ENCODE assay signal across 22 cellular contexts in genomic region chr2:60354713-60355112, GRCh38.
A peak's percentile ranks its signal among the peaks of the same experiment; 100 is the strongest.
DNase-seq lines count a peak whose midpoint lies in the region; ATAC-seq and TF ChIP-seq lines count a peak whose summit lies in the region.
"Had no signal": no experiment of that assay in that cellular context is flagged by ENCODE, and none has a peak within 500 bp of the region (broad histone marks: within the 10 kb centered on the region; RNA-seq: fewer than 3 reads in every experiment).

No MANE protein-coding gene starts in this region.

- TF ChIP-seq CTCF in activated B cell treated with CpG ODN at 0.5 μM for 24 hours (IDR thresholded peaks at IDR 0.05) (no peak), mesothelial cell of epicardium (IDR thresholded peaks at IDR 0.05; ENCODE audit: unreplicated experiment) (no peak), vagina (IDR thresholded peaks at IDR 0.05) (no peak), natural killer cell (IDR thresholded peaks at IDR 0.05) (no peak)

- H3K27ac ChIP-seq in vagina = peak overlapping the region; percentile 36
- H3K27ac ChIP-seq: A549, body of pancreas, gastroesophageal sphincter, pancreas, thoracic aorta, WERI-Rb-1 had no signal

- H3K27me3 Mint-ChIP-seq in activated B cell treated with CpG ODN at 0.5 μM for 24 hours = no peaks in the 10 kb centered on the region
- no peaks in the 10 kb centered on the region for H3K27me3 Mint-ChIP-seq in mesothelial cell of epicardium (ENCODE audit: low read depth)
- H3K27me3 Mint-ChIP-seq in natural killer cell (ENCODE audit: low read depth in 2 of 2) = peaks cover 4 to 6% of the 10 kb centered on the region in 2 donors

- ATAC-seq in Right ventricle myocardium superior (ENCODE audit: poor library complexity) = no peak
- ATAC-seq in activated B cell treated with CpG ODN at 0.5 μM for 24 hours (ENCODE audit: low read depth) = no peak
- ATAC-seq in natural killer cell = no peak
- ATAC-seq: A549; activated T-cell treated with anti-CD3 and anti-CD28 coated beads, Interleukin-2, amount 50 U/mL, for 4 hours; body of pancreas; gastroesophageal sphincter; left ventricle myocardium superior had no signal

- peaks cover 100% of the 10 kb centered on the region for H3K4me1 Mint-ChIP-seq in activated B cell treated with CpG ODN at 0.5 μM for 24 hours
- H3K4me1 Mint-ChIP-seq in mesothelial cell of epicardium = peaks cover 28% of the 10 kb centered on the region
- peaks cover 14 to 18% of the 10 kb centered on the region in 2 donors for H3K4me1 Mint-ChIP-seq in natural killer cell
- H3K4me1 Mint-ChIP-seq: activated naive CD4-positive, alpha-beta T cell treated with anti-CD3 and anti-CD28 coated beads, Interleukin-2, amount 50 U/mL, for 24 hours had no signal

- DNase-seq in cardiac septum (ENCODE audit: low spot score) = peak; percentile 41
- no peak for DNase-seq in Right ventricle myocardium superior
- no peak for DNase-seq in activated B cell treated with CpG ODN at 0.5 μM for 24 hours
- DNase-seq in mesothelial cell of epicardium (ENCODE audit: low spot score in 2 of 2, unreplicated experiment in 2 of 2) = no peak
- DNase-seq in vagina (ENCODE audit: extremely low spot score in 2 of 2) = peak; percentile 82 to 95
- no peak for DNase-seq in natural killer cell
- no peak for DNase-seq in NCI-H510A treated with DMSO at 0.1 percent for 48 hours (lab: John Stamatoyannopoulos, UW)
- no peak for DNase-seq in MV-4-11 (lab: John Stamatoyannopoulos, UW)
- DNase-seq: activated CD4-positive, alpha-beta memory T cell treated with anti-CD3 and anti-CD28 coated beads, Interleukin-2, amount 10 ng/mL, durations not matched to agents 7 days and 5 days; activated T-cell treated with anti-CD3 and anti-CD28 coated beads, Interleukin-2, amount 50 U/mL, for 4 hours; body of pancreas; left ventricle myocardium superior; NCI-H1694; pancreas; SHP77; stimulated activated CD4-positive, alpha-beta T cell treated with anti-CD3 and anti-CD28 coated beads, Interleukin-4, amount 100 ng/mL, for 4 hours; WERI-Rb-1 had no signal

- H3K4me3 Mint-ChIP-seq in activated B cell treated with CpG ODN at 0.5 μM for 24 hours = peak overlapping the region; percentile 30
- H3K4me3 Mint-ChIP-seq in mesothelial cell of epicardium = no peak overlapping the region
- no peak overlapping the region for H3K4me3 Mint-ChIP-seq in natural killer cell
- H3K4me3 Mint-ChIP-seq: activated CD4-positive, alpha-beta memory T cell treated with anti-CD3 and anti-CD28 coated beads, Interleukin-2, amount 10 ng/mL, durations not matched to agents 7 days and 5 days; activated naive CD4-positive, alpha-beta T cell treated with anti-CD3 and anti-CD28 coated beads, Interleukin-2, amount 50 U/mL, for 24 hours; activated T-cell treated with anti-CD3 and anti-CD28 coated beads, Interleukin-2, amount 50 U/mL, for 4 hours; CD14-positive monocyte had no signal

- TF ChIP-seq POLR2A in vagina (IDR thresholded peaks at IDR 0.05) = no peak

- H3K27ac Mint-ChIP-seq in activated B cell treated with CpG ODN at 0.5 μM for 24 hours (peak overlapping the region; percentile 97), mesothelial cell of epicardium (peak overlapping the region; percentile 70), natural killer cell (no peak overlapping the region)
- H3K27ac Mint-ChIP-seq: activated CD4-positive, alpha-beta memory T cell treated with anti-CD3 and anti-CD28 coated beads, Interleukin-2, amount 10 ng/mL, durations not matched to agents 7 days and 5 days; activated naive CD4-positive, alpha-beta T cell treated with anti-CD3 and anti-CD28 coated beads, Interleukin-2, amount 50 U/mL, for 24 hours had no signal

- no peak overlapping the region for H3K4me3 ChIP-seq in vagina
- H3K4me3 ChIP-seq: A549, body of pancreas, gastroesophageal sphincter, pancreas, thoracic aorta had no signal

- peaks cover 7% of the 10 kb centered on the region for H3K9me3 Mint-ChIP-seq in activated B cell treated with CpG ODN at 0.5 μM for 24 hours
- H3K9me3 Mint-ChIP-seq in mesothelial cell of epicardium = no peaks in the 10 kb centered on the region
- no peaks in the 10 kb centered on the region for H3K9me3 Mint-ChIP-seq in natural killer cell
- H3K9me3 Mint-ChIP-seq: activated CD4-positive, alpha-beta memory T cell treated with anti-CD3 and anti-CD28 coated beads, Interleukin-2, amount 10 ng/mL, durations not matched to agents 7 days and 5 days; activated naive CD4-positive, alpha-beta T cell treated with anti-CD3 and anti-CD28 coated beads, Interleukin-2, amount 50 U/mL, for 24 hours; activated T-cell treated with anti-CD3 and anti-CD28 coated beads, Interleukin-2, amount 50 U/mL, for 4 hours had no signal

- peaks cover 6% of the 10 kb centered on the region for H3K36me3 Mint-ChIP-seq in activated B cell treated with CpG ODN at 0.5 μM for 24 hours (ENCODE audit: low read depth)
- no peaks in the 10 kb centered on the region for H3K36me3 Mint-ChIP-seq in mesothelial cell of epicardium
- no peaks in the 10 kb centered on the region for H3K36me3 Mint-ChIP-seq in natural killer cell
- H3K36me3 Mint-ChIP-seq: activated naive CD4-positive, alpha-beta T cell treated with anti-CD3 and anti-CD28 coated beads, Interleukin-2, amount 50 U/mL, for 24 hours had no signal

- H3K27me3 ChIP-seq in vagina = no peaks in the 10 kb centered on the region
- H3K27me3 ChIP-seq: body of pancreas, gastroesophageal sphincter, pancreas had no signal

- H3K36me3 ChIP-seq in vagina = no peaks in the 10 kb centered on the region
- H3K36me3 ChIP-seq: gastroesophageal sphincter, pancreas, thoracic aorta, WERI-Rb-1 had no signal

- H3K4me1 ChIP-seq in vagina = peaks cover 6% of the 10 kb centered on the region
- H3K4me1 ChIP-seq: A549, gastroesophageal sphincter, pancreas had no signal

- CTCF ChIA-PET in activated B cell treated with CpG ODN at 0.5 μM for 24 hours (lab: Charles Lee) = interaction anchor here (1.1 to 2.7 kb wide), 5 partner anchors 11 to 128 kb away, joined by 4 to 11 read pairs (median 5); no protein-coding TSS in a partner anchor

- no peaks in the 10 kb centered on the region for H3K9me3 ChIP-seq in vagina
- H3K9me3 ChIP-seq: A549, body of pancreas, gastroesophageal sphincter, pancreas, thoracic aorta had no signal

- POLR2A ChIA-PET in activated B cell treated with CpG ODN at 0.5 μM for 24 hours (lab: Charles Lee) = interaction anchor here (0.7 to 9.5 kb wide), 16 partner anchors 9 to 202 kb away, joined by 3 to 223 read pairs (median 14); partner anchors contain the start of gene BCL11A

- intact Hi-C loops in cardiac septum (cut with DNase I) (no loop called here), Right ventricle myocardium superior (cut with DNase I) (no loop called here), activated B cell treated with CpG ODN at 0.5 μM for 24 hours (cut with micrococcal nuclease) (loop anchor here (1.0 to 10.0 kb wide), 4 partner anchors 12 to 1050 kb away; no protein-coding TSS in a partner anchor), vagina (cut with DNase I) (no loop called here), natural killer cell (cut with micrococcal nuclease) (no loop called here)

Comparison
In these comparisons a context has a peak if more than half of its experiments do, and no peak if none do; other contexts are left out.
1. DNase-seq: peak in cardiac septum (single experiment) and vagina (2 of 2); none in Right ventricle myocardium superior (single experiment), activated B cell treated with CpG ODN at 0.5 μM for 24 hours (single experiment), mesothelial cell of epicardium (0 of 2), natural killer cell (single experiment), NCI-H510A treated with DMSO at 0.1 percent for 48 hours (single experiment) and MV-4-11 (single experiment).
2. H3K27ac Mint-ChIP-seq: peak in activated B cell treated with CpG ODN at 0.5 μM for 24 hours (single experiment) and mesothelial cell of epicardium (single experiment); none in natural killer cell (0 of 2).